Comparison of ENCODE assay signal across 20 cellular contexts in the genomic region with DNA sequence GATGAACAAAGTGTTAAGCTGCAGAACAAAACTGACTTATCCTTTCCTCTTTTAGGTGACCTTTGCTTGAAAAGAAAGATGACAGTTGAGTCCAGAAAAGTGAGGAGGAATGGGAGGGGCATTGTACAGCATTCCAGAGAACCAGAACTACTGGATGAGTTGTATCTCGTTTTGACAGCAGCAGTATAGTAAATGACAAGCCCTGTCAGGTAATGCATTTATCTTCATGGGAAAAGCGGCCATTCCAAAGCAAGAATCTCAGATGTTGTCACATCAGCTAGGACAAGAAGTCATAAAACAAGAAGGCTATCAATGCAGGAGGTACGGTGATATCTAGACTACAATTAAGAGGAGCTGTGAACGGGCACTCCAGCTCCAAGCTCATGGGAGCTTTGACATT.
DNase-seq lines count a peak whose midpoint lies in the region; ATAC-seq, FAIRE-seq and TF ChIP-seq lines count a peak whose summit lies in the region.
"Had no signal": no experiment of that assay in that cellular context is flagged by ENCODE, and none has a peak within 500 bp of the region (broad histone marks: within the 10 kb centered on the region; RNA-seq: fewer than 3 reads in every experiment).

No MANE protein-coding gene starts in this region.

- H3K9me3 Mint-ChIP-seq in neural crest cell: no peaks in the 10 kb centered on the region
- H3K9me3 Mint-ChIP-seq: HFFc6 had no signal

- TF ChIP-seq EP300 in K562 (IDR thresholded peaks at IDR 0.05; ENCODE audit: low read length) (no peak), gastroesophageal sphincter (IDR thresholded peaks at IDR 0.05) (no peak)

- peaks cover 34% of the 10 kb centered on the region for H3K4me1 Mint-ChIP-seq in neural crest cell

- WGBS in K562 (ENCODE audit: insufficient coverage, low coverage, missing lambda C conversion rate): 5% methylated on average over 4 of the region's 4 CpGs
- WGBS in gastroesophageal sphincter (ENCODE audit: low coverage in 1 of 2), 2 donors: 86 to 95% methylated on average over 4 of the region's 4 CpGs

- H3K36me3 ChIP-seq in K562 (ENCODE audit: control insufficient read depth, insufficient read depth, low read length): no peaks in the 10 kb centered on the region
- H3K36me3 ChIP-seq in keratinocyte (ENCODE audit: control insufficient read depth in 2 of 2, extremely low read depth in 1 of 2, insufficient read depth in 2 of 2, low read length in 2 of 2): no peaks in the 10 kb centered on the region
- no peaks in the 10 kb centered on the region for H3K36me3 ChIP-seq in gastroesophageal sphincter

- H3K4me3 ChIP-seq in K562: 0 out of 2 replicates have a peak overlapping the region, but pooled peaks have one; percentile 4
- H3K4me3 ChIP-seq in keratinocyte (ENCODE audit: control insufficient read depth in 2 of 3, extremely low read depth in 1 of 3, insufficient read depth in 2 of 3, low read depth in 1 of 3, low read length in 3 of 3): no peak overlapping the region
- H3K4me3 ChIP-seq in gastroesophageal sphincter: no peak overlapping the region
- H3K4me3 ChIP-seq: A549 had no signal

- H3K36me3 Mint-ChIP-seq in neural crest cell (ENCODE audit: low read depth): no peaks in the 10 kb centered on the region

- peak overlapping the region; percentile 72 for H3K27ac ChIP-seq in K562 (ENCODE audit: extremely low read depth, low read depth, low read length)
- no peak overlapping the region for H3K27ac ChIP-seq in keratinocyte (ENCODE audit: control insufficient read depth, insufficient read depth, low read length)
- no peak overlapping the region for H3K27ac ChIP-seq in gastroesophageal sphincter
- H3K27ac ChIP-seq: 22Rv1, A549, C4-2B had no signal

- FAIRE-seq in K562 (lab: Jason Lieb, UNC) (peak; percentile 49), keratinocyte (lab: Jason Lieb, UNC) (peak; percentile 46)
- FAIRE-seq: A549, HTR-8/SVneo had no signal

- H2AFZ ChIP-seq in K562 (ENCODE audit: low read depth, low read length): peak overlapping the region; percentile 76
- no peak overlapping the region for H2AFZ ChIP-seq in keratinocyte (ENCODE audit: control insufficient read depth, low read length)

- H3K27me3 ChIP-seq in K562 (ENCODE audit: control insufficient read depth in 2 of 2, insufficient read depth in 2 of 2, low read length in 2 of 2) (no peaks in the 10 kb centered on the region), keratinocyte (ENCODE audit: control insufficient read depth, extremely low read depth, insufficient read depth, low read length) (no peaks in the 10 kb centered on the region), gastroesophageal sphincter (no peaks in the 10 kb centered on the region)

- ATAC-seq in K562: peak; percentile 36
- no peak for ATAC-seq in gastroesophageal sphincter
- ATAC-seq: A549, HCT116 had no signal

- POLR2A ChIA-PET in K562 (lab: Yijun Ruan, JAX): interaction anchor here (0.6 kb wide), 1 partner anchor 377 kb away, joined by 3 read pairs; no protein-coding TSS in a partner anchor

- DNase-seq in DMS79 treated with DMSO at 0.1 percent for 48 hours (lab: John Stamatoyannopoulos, UW) (peak; percentile 8), DMS79 (lab: John Stamatoyannopoulos, UW) (no peak), K562 (ENCODE audit: extremely low read depth in 1 of 4, low spot score in 3 of 4) (peak in 2 of 4 experiments; percentile 12 to 46), keratinocyte (ENCODE audit: low read depth, low spot score) (no peak), neural crest cell (ENCODE audit: low read depth, low spot score) (no peak), hypothalamus (lab: John Stamatoyannopoulos, UW) (no peak), ecto neural progenitor cell (ENCODE audit: low spot score) (no peak)
- DNase-seq: AML-193; CD4-positive, alpha-beta T cell; GF-D8; GOT3; H7; HFFc6 had no signal

- H4K20me1 ChIP-seq in K562 (replicated peaks; ENCODE audit: control insufficient read depth, insufficient read depth, low read length) (no peaks in the 10 kb centered on the region), keratinocyte (ENCODE audit: control insufficient read depth, extremely low read depth, insufficient read depth, low read length) (no peaks in the 10 kb centered on the region)

- CTCF ChIA-PET in K562 (lab: Yijun Ruan, JAX; ENCODE audit: low intra/inter-chr PET ratio): no interaction called here

- TF ChIP-seq POLR2A in K562 (conservative IDR thresholded peaks at IDR 0.05) (no peak), gastroesophageal sphincter (IDR thresholded peaks at IDR 0.05) (no peak)

- H3K4me1 ChIP-seq in K562 (replicated peaks in 1 of 2; ENCODE audit: control insufficient read depth in 2 of 2, insufficient read depth in 2 of 2, low read length in 2 of 2): peaks cover 4 to 40% of the 10 kb centered on the region in 2 experiments; a peak in 3 of 5 replicates
- H3K4me1 ChIP-seq in keratinocyte (ENCODE audit: control insufficient read depth, extremely low read depth, insufficient read depth, low read length): peaks cover 5% of the 10 kb centered on the region
- H3K4me1 ChIP-seq in gastroesophageal sphincter: no peaks in the 10 kb centered on the region
- H3K4me1 ChIP-seq: A549 had no signal

- H3K4me3 Mint-ChIP-seq in neural crest cell: no peak overlapping the region
- H3K4me3 Mint-ChIP-seq: CD4-positive, alpha-beta T cell; HFFc6 had no signal

- H3K9me1 ChIP-seq in K562 (ENCODE audit: control insufficient read depth, insufficient read depth, low read length): no peaks in the 10 kb centered on the region
- H3K9me1 ChIP-seq in keratinocyte (ENCODE audit: control insufficient read depth, extremely low read depth, insufficient read depth, low read length): no peaks in the 10 kb centered on the region

- H3K27ac Mint-ChIP-seq in neural crest cell (ENCODE audit: unreplicated experiment): peak overlapping the region; percentile 5
- H3K27ac Mint-ChIP-seq: CD4-positive, alpha-beta T cell; HFFc6 had no signal

- no peaks in the 10 kb centered on the region; the same call in 1 of the 2 replicates for H3K9me3 ChIP-seq in K562 (replicated peaks; ENCODE audit: control insufficient read depth, insufficient read depth, low read depth, low read length)
- H3K9me3 ChIP-seq in keratinocyte (ENCODE audit: control insufficient read depth, low read depth, low read length): no peaks in the 10 kb centered on the region
- H3K9me3 ChIP-seq in gastroesophageal sphincter: no peaks in the 10 kb centered on the region
- H3K9me3 ChIP-seq: A549, Caco-2 had no signal

- in situ Hi-C loops in K562 (cut with MboI): no loop called here

- H3K9ac ChIP-seq in K562 (ENCODE audit: insufficient read depth in 1 of 2, low read depth in 2 of 2, low read length in 2 of 2) (peak overlapping the region in 1 of 2 experiments; percentile 14; a peak in 1 of 4 replicates), keratinocyte (ENCODE audit: control insufficient read depth, extremely low read depth, insufficient read depth, low read length) (no peak overlapping the region)

- intact Hi-C loops in K562 (cut with micrococcal nuclease): no loop called here

- H3K79me2 ChIP-seq in K562 (ENCODE audit: control insufficient read depth, insufficient read depth, low read length) (no peaks in the 10 kb centered on the region), keratinocyte (ENCODE audit: control insufficient read depth, insufficient read depth, low read length) (no peaks in the 10 kb centered on the region)

- BruUV-seq in K562 (replicated peaks; lab: Mats Ljungman, UMichigan): no TSS peak

- dilution Hi-C loops in keratinocyte (cut with MboI; ENCODE audit: extremely low pct_ligation_motif_present, low sequenced_read_pairs): no loop called here

- H3K4me2 ChIP-seq in K562 (ENCODE audit: insufficient read depth, low read length): peak overlapping the region; percentile 57
- no peak overlapping the region for H3K4me2 ChIP-seq in keratinocyte (ENCODE audit: control insufficient read depth, extremely low read depth, insufficient read depth, low read depth, low read length)
- H3K4me2 ChIP-seq: A549 had no signal

- H3K27me3 Mint-ChIP-seq in neural crest cell (ENCODE audit: low read depth): no peaks in the 10 kb centered on the region
- H3K27me3 Mint-ChIP-seq: CD4-positive, alpha-beta T cell had no signal

- no peak for TF ChIP-seq CTCF in K562 (IDR thresholded peaks at IDR 0.05 in 2 of 3, conservative IDR thresholded peaks at IDR 0.05 in 1 of 3; ENCODE audit: insufficient read depth in 2 of 3, low read depth in 1 of 3, low read length in 3 of 3)
- TF ChIP-seq CTCF in keratinocyte (optimal IDR thresholded peaks at IDR 0.05 in 1 of 3, IDR thresholded peaks at IDR 0.05 in 1 of 3, conservative IDR thresholded peaks at IDR 0.05 in 1 of 3; ENCODE audit: extremely low read depth in 1 of 3, insufficient read depth in 2 of 3, low read length in 3 of 3): no peak
- no peak for TF ChIP-seq CTCF in neural crest cell (conservative IDR thresholded peaks at IDR 0.05)
- TF ChIP-seq CTCF in gastroesophageal sphincter (IDR thresholded peaks at IDR 0.05): no peak

- TF ChIP-seq RAD21 in K562 (CRISPR knock-in tag; conservative IDR thresholded peaks at IDR 0.05 in 1 of 2, IDR thresholded peaks at IDR 0.05 in 1 of 2): no peak

TF ChIP-seq in K562, 482 proteins besides CTCF, POLR2A, EP300 and RAD21:
- TF ChIP-seq ARNT (IDR thresholded peaks at IDR 0.05) (0 out of 4 replicates have a peak, but pooled peaks of 1 of the 2 experiments have one; percentile 8), SMAD3 (CRISPR knock-in tag; conservative IDR thresholded peaks at IDR 0.05) (no peak), MEIS2 (IDR thresholded peaks at IDR 0.05; ENCODE audit: partially characterized antibody) (peak; percentile 77), HEY1 (CRISPR knock-in tag; IDR thresholded peaks at IDR 0.05; ENCODE audit: borderline replicate concordance) (no peak), ZNF76 (CRISPR knock-in tag; IDR thresholded peaks at IDR 0.05; ENCODE audit: borderline replicate concordance) (no peak)
- TF ChIP-seq, protein P1, sequence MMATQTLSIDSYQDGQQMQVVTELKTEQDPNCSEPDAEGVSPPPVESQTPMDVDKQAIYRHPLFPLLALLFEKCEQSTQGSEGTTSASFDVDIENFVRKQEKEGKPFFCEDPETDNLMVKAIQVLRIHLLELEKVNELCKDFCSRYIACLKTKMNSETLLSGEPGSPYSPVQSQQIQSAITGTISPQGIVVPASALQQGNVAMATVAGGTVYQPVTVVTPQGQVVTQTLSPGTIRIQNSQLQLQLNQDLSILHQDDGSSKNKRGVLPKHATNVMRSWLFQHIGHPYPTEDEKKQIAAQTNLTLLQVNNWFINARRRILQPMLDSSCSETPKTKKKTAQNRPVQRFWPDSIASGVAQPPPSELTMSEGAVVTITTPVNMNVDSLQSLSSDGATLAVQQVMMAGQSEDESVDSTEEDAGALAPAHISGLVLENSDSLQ (IDR thresholded peaks at IDR 0.05): peak; percentile 48; the same call in 1 of the 2 replicates
TF ChIP-seq in K562: peak in this region for 3.
